In genomic region chr2:240585681-240586197, GRCh38 we compare ENCODE assay signal across 8 cellular contexts. TPM values are rescaled to one million over a fixed set of nuclear protein-coding genes. Genes with fewer than 3 reads are reported as not detected.
DNase-seq lines count a peak whose midpoint lies in the region; TF ChIP-seq lines count a peak whose summit lies in the region.

No MANE protein-coding gene starts in this region.

- intact Hi-C loops in uterus (cut with DNase I; ENCODE audit: low total_unique reads): no loop called here

- H3K9me3 ChIP-seq in mesodermal cell (ENCODE audit: control insufficient read depth, low read length): no peaks in the 10 kb centered on the region
- H3K9me3 ChIP-seq in uterus: no peaks in the 10 kb centered on the region

- 6 to 8% methylated on average over 6 to 17 of the region's 20 CpGs for WGBS in mesodermal cell (ENCODE audit: insufficient coverage in 2 of 2), 2 experiments

- H3K4me3 Mint-ChIP-seq in activated naive CD4-positive, alpha-beta T cell treated with anti-CD3 and anti-CD28 coated beads, Interleukin-2, amount 50 U/mL, for 24 hours: peak overlapping the region; percentile 92

- H3K4me1 Mint-ChIP-seq in activated naive CD4-positive, alpha-beta T cell treated with anti-CD3 and anti-CD28 coated beads, Interleukin-2, amount 50 U/mL, for 24 hours: peaks cover 47% of the 10 kb centered on the region

- no peaks in the 10 kb centered on the region for H3K27me3 Mint-ChIP-seq in activated naive CD4-positive, alpha-beta T cell treated with anti-CD3 and anti-CD28 coated beads, Interleukin-2, amount 50 U/mL, for 24 hours

- TF ChIP-seq POLR2A in uterus (IDR thresholded peaks at IDR 0.05): no peak

- H3K27ac ChIP-seq in cingulate gyrus (ENCODE audit: low read depth, low read length) (peak overlapping the region; percentile 84), mesodermal cell (ENCODE audit: low read depth, low read length, severe bottlenecking) (peak overlapping the region; percentile 50), uterus (peak overlapping the region; percentile 89 to 93)

- H3K27ac Mint-ChIP-seq in activated naive CD4-positive, alpha-beta T cell treated with anti-CD3 and anti-CD28 coated beads, Interleukin-2, amount 50 U/mL, for 24 hours: peak overlapping the region; percentile 90

- H3K27me3 ChIP-seq in uterus: no peaks in the 10 kb centered on the region

- peaks cover 2% of the 10 kb centered on the region for H3K36me3 Mint-ChIP-seq in activated naive CD4-positive, alpha-beta T cell treated with anti-CD3 and anti-CD28 coated beads, Interleukin-2, amount 50 U/mL, for 24 hours

- H3K4me1 ChIP-seq in mesodermal cell (ENCODE audit: control insufficient read depth, insufficient read depth, low read length, poor library complexity, severe bottlenecking) (peaks cover 27% of the 10 kb centered on the region), uterus (peaks cover 16 to 24% of the 10 kb centered on the region in 2 donors)

- peaks cover 42% of the 10 kb centered on the region for H3K36me3 ChIP-seq in mesodermal cell (ENCODE audit: control insufficient read depth, insufficient read depth, low read length)
- H3K36me3 ChIP-seq in uterus: no peaks in the 10 kb centered on the region

- no peaks in the 10 kb centered on the region for H3K9me3 Mint-ChIP-seq in activated naive CD4-positive, alpha-beta T cell treated with anti-CD3 and anti-CD28 coated beads, Interleukin-2, amount 50 U/mL, for 24 hours

- H3K4me3 ChIP-seq in mesodermal cell (ENCODE audit: extremely low read depth, insufficient read depth, low read length, poor library complexity, severe bottlenecking): peak overlapping the region; percentile 98
- peak overlapping the region; percentile 67 to 77 for H3K4me3 ChIP-seq in uterus

- DNase-seq in activated naive CD4-positive, alpha-beta T cell treated with anti-CD3 and anti-CD28 coated beads, Interleukin-2, amount 50 U/mL, for 16 hours: no peak
- DNase-seq in uterus (no peak), Ammon's horn (ENCODE audit: low spot score) (no peak), occipital lobe (lab: John Stamatoyannopoulos, UW) (no peak), NCI-H345 treated with DMSO at 0.1 percent for 48 hours (lab: John Stamatoyannopoulos, UW; ENCODE audit: unreplicated experiment) (no peak)

- TF ChIP-seq CTCF in uterus (IDR thresholded peaks at IDR 0.05): no peak

RNA-seq across cellular contexts. Expression of gene CAPN10, which starts 0.8 kb away (rescaled TPM):
- polyA plus RNA-seq in mesodermal cell (2013, experiment 1 of 2): 35.4 TPM
- 24.0 TPM for polyA plus RNA-seq in mesodermal cell (2013, experiment 2 of 2)
- total RNA-seq in uterus (10 to 100 TPM in 3 of 4 donors, 1 to 10 TPM in 1; 2.8 to 39.6 (median 21.6) TPM), occipital lobe (27.1 TPM)

RNA-seq across cellular contexts. Expression of gene RNPEPL1, which starts 17.5 kb away (rescaled TPM):
- polyA plus RNA-seq in mesodermal cell (2013, experiment 1 of 2): 30.9 TPM
- 26.6 TPM for polyA plus RNA-seq in mesodermal cell (2013, experiment 2 of 2)
- 10 to 100 TPM in 2 of 4 donors, 1 to 10 TPM in 2; 7.2 to 38.7 (median 14.4) TPM for total RNA-seq in uterus
- total RNA-seq in occipital lobe: 4.4 TPM

RNA-seq across cellular contexts. Expression of gene DUSP28, which starts 25.6 kb away (rescaled TPM):
- polyA plus RNA-seq in mesodermal cell (2013, experiment 1 of 2): 4.7 TPM
- polyA plus RNA-seq in mesodermal cell (2013, experiment 2 of 2): 6.2 TPM
- total RNA-seq in uterus (1 to 10 TPM in 3 of 4 donors, under 1 TPM in 1; 0.26 to 3.7 (median 2.6) TPM), occipital lobe (8.9 TPM)

RNA-seq across cellular contexts. Expression of gene ANKMY1, which starts 28.0 kb away (rescaled TPM):
- polyA plus RNA-seq in mesodermal cell (2013, experiment 1 of 2): 7.9 TPM
- 6.0 TPM for polyA plus RNA-seq in mesodermal cell (2013, experiment 2 of 2)
- total RNA-seq in uterus: 10 to 100 TPM; 13.3 to 40.8 (median 22.0) TPM
- 5.6 TPM for total RNA-seq in occipital lobe

RNA-seq across cellular contexts. Expression of gene GPR35, which starts 39.5 kb away (rescaled TPM):
- polyA plus RNA-seq in mesodermal cell (2013, experiment 1 of 2): 0.37 TPM
- polyA plus RNA-seq in mesodermal cell (2013, experiment 2 of 2): 0.30 TPM
- total RNA-seq in uterus (1 to 10 TPM in 2 of 4 donors, under 1 TPM in 1, not detected in 1; 0.51 to 7.9 (median 1.7) TPM), occipital lobe (0.31 TPM)
